2 cellular contexts compared by ENCODE assay signal in genomic region chr7:97008275-97008917, GRCh38.
TF ChIP-seq lines count a peak whose summit lies in the region.

No MANE protein-coding gene starts in this region.

TF ChIP-seq in HepG2, 621 proteins besides CTCF, POLR2A, EP300 and RAD21:
- no peak for TF ChIP-seq HOXA9 (CRISPR knock-in tag; IDR thresholded peaks at IDR 0.05; ENCODE audit: borderline replicate concordance)
- no peak for TF ChIP-seq CCAR2 (optimal IDR thresholded peaks at IDR 0.05; ENCODE audit: low read depth, low read length)
- TF ChIP-seq THYN1 (CRISPR knock-in tag; IDR thresholded peaks at IDR 0.05; ENCODE audit: borderline replicate concordance, low read depth): no peak
- no peak for TF ChIP-seq ZNF83 (CRISPR knock-in tag; IDR thresholded peaks at IDR 0.05; ENCODE audit: borderline replicate concordance)
- no peak for TF ChIP-seq ZNF878 (CRISPR knock-in tag; IDR thresholded peaks at IDR 0.05)
- no peak for TF ChIP-seq MTF2 (CRISPR knock-in tag; IDR thresholded peaks at IDR 0.05; ENCODE audit: borderline replicate concordance)
- no peak for TF ChIP-seq ZNF598 (CRISPR knock-in tag; IDR thresholded peaks at IDR 0.05; ENCODE audit: borderline replicate concordance)
- TF ChIP-seq ONECUT2 (CRISPR knock-in tag; IDR thresholded peaks at IDR 0.05): no peak
- no peak for TF ChIP-seq ZNF275 (CRISPR knock-in tag; IDR thresholded peaks at IDR 0.05; ENCODE audit: borderline replicate concordance)
- TF ChIP-seq ZNF557 (CRISPR knock-in tag; IDR thresholded peaks at IDR 0.05): no peak
- no peak for TF ChIP-seq NPAS2 (CRISPR knock-in tag; IDR thresholded peaks at IDR 0.05; ENCODE audit: borderline replicate concordance)
- no peak for TF ChIP-seq BCL6 (CRISPR knock-in tag; IDR thresholded peaks at IDR 0.05)
- TF ChIP-seq ZBTB10 (CRISPR knock-in tag; IDR thresholded peaks at IDR 0.05; ENCODE audit: borderline replicate concordance): no peak
- no peak for TF ChIP-seq ZNF362 (CRISPR knock-in tag; IDR thresholded peaks at IDR 0.05; ENCODE audit: borderline replicate concordance)

TF ChIP-seq in neural cell, 6 proteins besides CTCF, POLR2A, EP300 and RAD21:
- TF ChIP-seq TAF1 (IDR thresholded peaks at IDR 0.05; ENCODE audit: low read depth) (peak; percentile 38), MXI1 (conservative IDR thresholded peaks at IDR 0.05; ENCODE audit: poor library complexity, severe bottlenecking) (no peak), POLR2AphosphoS5 (IDR thresholded peaks at IDR 0.05) (peak; percentile 54), REST (IDR thresholded peaks at IDR 0.05; ENCODE audit: borderline replicate concordance) (peak; percentile 81), EZH2 (IDR thresholded peaks at IDR 0.05; ENCODE audit: borderline replicate concordance, insufficient read depth, low read length, poor library complexity, severe bottlenecking) (no peak), SMC3 (conservative IDR thresholded peaks at IDR 0.05; ENCODE audit: poor library complexity) (no peak)
TF ChIP-seq in neural cell: peak in this region for 3.
